Comparison of ENCODE assay signal across 1 cellular context in genomic region chr12:9361879-9362326, GRCh38.
TF ChIP-seq lines count a peak whose summit lies in the region.

No MANE protein-coding gene starts in this region.

TF ChIP-seq in GM12878, 131 proteins besides CTCF, POLR2A, EP300 and RAD21 (continues in another document):
- TF ChIP-seq SRF (IDR thresholded peaks at IDR 0.05; ENCODE audit: low read depth in 2 of 2, low read length in 2 of 2) (0 out of 4 replicates have a peak, but pooled peaks of 1 of the 2 experiments have one; percentile 29), CREM (IDR thresholded peaks at IDR 0.05; ENCODE audit: low read depth) (peak; percentile 76), CREB1 (IDR thresholded peaks at IDR 0.05; ENCODE audit: low read depth) (peak; percentile 61), YY1 (IDR thresholded peaks at IDR 0.05; ENCODE audit: low read depth, low read length) (peak; percentile 72; the same call in 1 of the 2 replicates), TBL1XR1 (IDR thresholded peaks at IDR 0.05; ENCODE audit: low read depth, low read length) (peak; percentile 14; the same call in 1 of the 2 replicates), CHD2 (IDR thresholded peaks at IDR 0.05; ENCODE audit: borderline replicate concordance, low read depth, low read length) (0 out of 2 replicates have a peak, but pooled peaks have one; percentile 42), PAX5 (IDR thresholded peaks at IDR 0.05; ENCODE audit: borderline replicate concordance, low read depth, low read length) (peak; percentile 63; the same call in 1 of the 2 replicates), IKZF1 (conservative IDR thresholded peaks at IDR 0.05) (peak; percentile 72), RELB (IDR thresholded peaks at IDR 0.05; ENCODE audit: low read depth) (peak; percentile 59; the same call in 1 of the 2 replicates), TAF1 (IDR thresholded peaks at IDR 0.05; ENCODE audit: borderline replicate concordance, low read depth, low read length) (peak; percentile 66; the same call in 1 of the 2 replicates), ETV6 (conservative IDR thresholded peaks at IDR 0.05 in 1 of 2, IDR thresholded peaks at IDR 0.05 in 1 of 2; ENCODE audit: borderline replicate concordance in 1 of 2, low read depth in 1 of 2) (peak in 1 of 2 experiments; percentile 61; a peak in 2 of 4 replicates), TCF12 (IDR thresholded peaks at IDR 0.05; ENCODE audit: low read depth, low read length) (peak; percentile 93), LARP7 (IDR thresholded peaks at IDR 0.05) (no peak), SPI1 (IDR thresholded peaks at IDR 0.05; ENCODE audit: borderline replicate concordance, insufficient read depth, low read depth, low read length) (0 out of 2 replicates have a peak, but pooled peaks have one; percentile 17), RFX5 (IDR thresholded peaks at IDR 0.05; ENCODE audit: low read depth, low read length) (no peak), RBBP5 (conservative IDR thresholded peaks at IDR 0.05) (no peak), TCF7 (IDR thresholded peaks at IDR 0.05; ENCODE audit: borderline replicate concordance) (peak; percentile 10; the same call in 1 of the 2 replicates), BHLHE40 (IDR thresholded peaks at IDR 0.05; ENCODE audit: borderline replicate concordance in 1 of 2, low read depth in 2 of 2, low read length in 1 of 2) (peak in 1 of 2 experiments; percentile 58; a peak in 2 of 4 replicates), SREBF1 (IDR thresholded peaks at IDR 0.05; ENCODE audit: low read length) (no peak), GATAD2B (conservative IDR thresholded peaks at IDR 0.05; ENCODE audit: low read depth) (peak; percentile 85), BACH1 (IDR thresholded peaks at IDR 0.05; ENCODE audit: borderline replicate concordance) (no peak), PML (IDR thresholded peaks at IDR 0.05; ENCODE audit: low read length) (0 out of 2 replicates have a peak, but pooled peaks have one; percentile 51), EZH2 (IDR thresholded peaks at IDR 0.05; ENCODE audit: borderline replicate concordance, control insufficient read depth, low read depth, low read length) (no peak), ATF2 (IDR thresholded peaks at IDR 0.05; ENCODE audit: low read length) (peak; percentile 99), RUNX3 (IDR thresholded peaks at IDR 0.05; ENCODE audit: low read length) (peak; percentile 78; the same call in 1 of the 2 replicates), HDAC2 (IDR thresholded peaks at IDR 0.05) (no peak), JUND (IDR thresholded peaks at IDR 0.05; ENCODE audit: low read depth, low read length) (no peak), SIN3A (IDR thresholded peaks at IDR 0.05; ENCODE audit: low read depth, low read length) (no peak), EED (IDR thresholded peaks at IDR 0.05; ENCODE audit: low read depth) (peak; percentile 85), USF2 (IDR thresholded peaks at IDR 0.05; ENCODE audit: borderline replicate concordance, low read depth, low read length) (no peak), EGR1 (IDR thresholded peaks at IDR 0.05; ENCODE audit: borderline replicate concordance in 1 of 2, low read depth in 2 of 2, low read length in 2 of 2) (peak in 1 of 2 experiments; percentile 33; a peak in 1 of 3 replicates), TCF3 (IDR thresholded peaks at IDR 0.05; ENCODE audit: borderline replicate concordance, insufficient read depth, low read depth, low read length) (peak; percentile 71; the same call in 1 of the 2 replicates), MTA3 (IDR thresholded peaks at IDR 0.05; ENCODE audit: borderline replicate concordance, low read length) (peak; percentile 77; the same call in 1 of the 2 replicates), JUNB (IDR thresholded peaks at IDR 0.05) (peak; percentile 56), NFXL1 (IDR thresholded peaks at IDR 0.05; ENCODE audit: borderline replicate concordance) (no peak), IKZF2 (IDR thresholded peaks at IDR 0.05) (peak; percentile 57 to 72; a peak in 3 of 4 replicates), SKIL (IDR thresholded peaks at IDR 0.05; ENCODE audit: low read depth, poor library complexity, severe bottlenecking) (no peak), ATF7 (IDR thresholded peaks at IDR 0.05; ENCODE audit: low read depth) (peak; percentile 68), IRF4 (IDR thresholded peaks at IDR 0.05; ENCODE audit: low read depth, low read length) (peak; percentile 47; the same call in 1 of the 2 replicates), SMC3 (IDR thresholded peaks at IDR 0.05; ENCODE audit: borderline replicate concordance, low read length) (peak; percentile 4; the same call in 1 of the 2 replicates), SMAD1 (IDR thresholded peaks at IDR 0.05; ENCODE audit: low read depth, partially characterized antibody) (peak; percentile 61), DPF2 (IDR thresholded peaks at IDR 0.05) (peak; percentile 34; the same call in 1 of the 2 replicates), MEF2A (IDR thresholded peaks at IDR 0.05; ENCODE audit: insufficient read depth, low read depth, low read length) (0 out of 2 replicates have a peak, but pooled peaks have one; percentile 55), GABPA (IDR thresholded peaks at IDR 0.05; ENCODE audit: low read depth) (0 out of 2 replicates have a peak, but pooled peaks have one; percentile 29)
- TF ChIP-seq, protein P1, sequence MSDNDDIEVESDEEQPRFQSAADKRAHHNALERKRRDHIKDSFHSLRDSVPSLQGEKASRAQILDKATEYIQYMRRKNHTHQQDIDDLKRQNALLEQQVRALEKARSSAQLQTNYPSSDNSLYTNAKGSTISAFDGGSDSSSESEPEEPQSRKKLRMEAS (IDR thresholded peaks at IDR 0.05; ENCODE audit: low read depth, low read length) = 0 out of 2 replicates have a peak, but pooled peaks have one; percentile 30
- TF ChIP-seq, protein P2, sequence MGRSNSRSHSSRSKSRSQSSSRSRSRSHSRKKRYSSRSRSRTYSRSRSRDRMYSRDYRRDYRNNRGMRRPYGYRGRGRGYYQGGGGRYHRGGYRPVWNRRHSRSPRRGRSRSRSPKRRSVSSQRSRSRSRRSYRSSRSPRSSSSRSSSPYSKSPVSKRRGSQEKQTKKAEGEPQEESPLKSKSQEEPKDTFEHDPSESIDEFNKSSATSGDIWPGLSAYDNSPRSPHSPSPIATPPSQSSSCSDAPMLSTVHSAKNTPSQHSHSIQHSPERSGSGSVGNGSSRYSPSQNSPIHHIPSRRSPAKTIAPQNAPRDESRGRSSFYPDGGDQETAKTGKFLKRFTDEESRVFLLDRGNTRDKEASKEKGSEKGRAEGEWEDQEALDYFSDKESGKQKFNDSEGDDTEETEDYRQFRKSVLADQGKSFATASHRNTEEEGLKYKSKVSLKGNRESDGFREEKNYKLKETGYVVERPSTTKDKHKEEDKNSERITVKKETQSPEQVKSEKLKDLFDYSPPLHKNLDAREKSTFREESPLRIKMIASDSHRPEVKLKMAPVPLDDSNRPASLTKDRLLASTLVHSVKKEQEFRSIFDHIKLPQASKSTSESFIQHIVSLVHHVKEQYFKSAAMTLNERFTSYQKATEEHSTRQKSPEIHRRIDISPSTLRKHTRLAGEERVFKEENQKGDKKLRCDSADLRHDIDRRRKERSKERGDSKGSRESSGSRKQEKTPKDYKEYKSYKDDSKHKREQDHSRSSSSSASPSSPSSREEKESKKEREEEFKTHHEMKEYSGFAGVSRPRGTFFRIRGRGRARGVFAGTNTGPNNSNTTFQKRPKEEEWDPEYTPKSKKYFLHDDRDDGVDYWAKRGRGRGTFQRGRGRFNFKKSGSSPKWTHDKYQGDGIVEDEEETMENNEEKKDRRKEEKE (IDR thresholded peaks at IDR 0.05) = no peak
- TF ChIP-seq, protein P3, sequence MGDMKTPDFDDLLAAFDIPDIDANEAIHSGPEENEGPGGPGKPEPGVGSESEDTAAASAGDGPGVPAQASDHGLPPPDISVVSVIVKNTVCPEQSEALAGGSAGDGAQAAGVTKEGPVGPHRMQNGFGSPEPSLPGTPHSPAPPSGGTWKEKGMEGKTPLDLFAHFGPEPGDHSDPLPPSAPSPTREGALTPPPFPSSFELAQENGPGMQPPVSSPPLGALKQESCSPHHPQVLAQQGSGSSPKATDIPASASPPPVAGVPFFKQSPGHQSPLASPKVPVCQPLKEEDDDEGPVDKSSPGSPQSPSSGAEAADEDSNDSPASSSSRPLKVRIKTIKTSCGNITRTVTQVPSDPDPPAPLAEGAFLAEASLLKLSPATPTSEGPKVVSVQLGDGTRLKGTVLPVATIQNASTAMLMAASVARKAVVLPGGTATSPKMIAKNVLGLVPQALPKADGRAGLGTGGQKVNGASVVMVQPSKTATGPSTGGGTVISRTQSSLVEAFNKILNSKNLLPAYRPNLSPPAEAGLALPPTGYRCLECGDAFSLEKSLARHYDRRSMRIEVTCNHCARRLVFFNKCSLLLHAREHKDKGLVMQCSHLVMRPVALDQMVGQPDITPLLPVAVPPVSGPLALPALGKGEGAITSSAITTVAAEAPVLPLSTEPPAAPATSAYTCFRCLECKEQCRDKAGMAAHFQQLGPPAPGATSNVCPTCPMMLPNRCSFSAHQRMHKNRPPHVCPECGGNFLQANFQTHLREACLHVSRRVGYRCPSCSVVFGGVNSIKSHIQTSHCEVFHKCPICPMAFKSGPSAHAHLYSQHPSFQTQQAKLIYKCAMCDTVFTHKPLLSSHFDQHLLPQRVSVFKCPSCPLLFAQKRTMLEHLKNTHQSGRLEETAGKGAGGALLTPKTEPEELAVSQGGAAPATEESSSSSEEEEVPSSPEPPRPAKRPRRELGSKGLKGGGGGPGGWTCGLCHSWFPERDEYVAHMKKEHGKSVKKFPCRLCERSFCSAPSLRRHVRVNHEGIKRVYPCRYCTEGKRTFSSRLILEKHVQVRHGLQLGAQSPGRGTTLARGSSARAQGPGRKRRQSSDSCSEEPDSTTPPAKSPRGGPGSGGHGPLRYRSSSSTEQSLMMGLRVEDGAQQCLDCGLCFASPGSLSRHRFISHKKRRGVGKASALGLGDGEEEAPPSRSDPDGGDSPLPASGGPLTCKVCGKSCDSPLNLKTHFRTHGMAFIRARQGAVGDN (IDR thresholded peaks at IDR 0.05) = peak; percentile 91
- TF ChIP-seq, protein P4, sequence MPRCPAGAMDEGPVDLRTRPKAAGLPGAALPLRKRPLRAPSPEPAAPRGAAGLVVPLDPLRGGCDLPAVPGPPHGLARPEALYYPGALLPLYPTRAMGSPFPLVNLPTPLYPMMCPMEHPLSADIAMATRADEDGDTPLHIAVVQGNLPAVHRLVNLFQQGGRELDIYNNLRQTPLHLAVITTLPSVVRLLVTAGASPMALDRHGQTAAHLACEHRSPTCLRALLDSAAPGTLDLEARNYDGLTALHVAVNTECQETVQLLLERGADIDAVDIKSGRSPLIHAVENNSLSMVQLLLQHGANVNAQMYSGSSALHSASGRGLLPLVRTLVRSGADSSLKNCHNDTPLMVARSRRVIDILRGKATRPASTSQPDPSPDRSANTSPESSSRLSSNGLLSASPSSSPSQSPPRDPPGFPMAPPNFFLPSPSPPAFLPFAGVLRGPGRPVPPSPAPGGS (IDR thresholded peaks at IDR 0.05; ENCODE audit: borderline replicate concordance, insufficient read depth, low read depth, low read length, poor library complexity, severe bottlenecking) = peak; percentile 100
- TF ChIP-seq, protein P5, sequence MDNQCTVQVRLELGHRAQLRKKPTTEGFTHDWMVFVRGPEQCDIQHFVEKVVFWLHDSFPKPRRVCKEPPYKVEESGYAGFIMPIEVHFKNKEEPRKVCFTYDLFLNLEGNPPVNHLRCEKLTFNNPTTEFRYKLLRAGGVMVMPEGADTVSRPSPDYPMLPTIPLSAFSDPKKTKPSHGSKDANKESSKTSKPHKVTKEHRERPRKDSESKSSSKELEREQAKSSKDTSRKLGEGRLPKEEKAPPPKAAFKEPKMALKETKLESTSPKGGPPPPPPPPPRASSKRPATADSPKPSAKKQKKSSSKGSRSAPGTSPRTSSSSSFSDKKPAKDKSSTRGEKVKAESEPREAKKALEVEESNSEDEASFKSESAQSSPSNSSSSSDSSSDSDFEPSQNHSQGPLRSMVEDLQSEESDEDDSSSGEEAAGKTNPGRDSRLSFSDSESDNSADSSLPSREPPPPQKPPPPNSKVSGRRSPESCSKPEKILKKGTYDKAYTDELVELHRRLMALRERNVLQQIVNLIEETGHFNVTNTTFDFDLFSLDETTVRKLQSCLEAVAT (IDR thresholded peaks at IDR 0.05) = no peak
